ENCODE assay signal across 8 cellular contexts in genomic region chr15:23303654-23304053, GRCh38. TPM values are rescaled to one million over a fixed set of nuclear protein-coding genes. Genes with fewer than 3 reads are reported as not detected.
DNase-seq lines count a peak whose midpoint lies in the region; ATAC-seq, FAIRE-seq and TF ChIP-seq lines count a peak whose summit lies in the region.
"Not testable (repeated sequence)": the region's sequence is repeated elsewhere in the genome, so short reads cannot be mapped to it uniquely, and the experiment has no call there.

No MANE protein-coding gene starts in this region.

- not testable (repeated sequence) for TF ChIP-seq POLR2A in endothelial cell of umbilical vein (IDR thresholded peaks at IDR 0.05; ENCODE audit: low read depth, low read length)
- TF ChIP-seq POLR2A in upper lobe of left lung (IDR thresholded peaks at IDR 0.05), result peak in 1 of 4 donors; percentile 36

- not testable (repeated sequence) for BruUV-seq in endothelial cell of umbilical vein (replicated peaks; lab: Mats Ljungman, UMichigan)

- H4K20me1 ChIP-seq in endothelial cell of umbilical vein (replicated peaks; ENCODE audit: control insufficient read depth, extremely low read depth, insufficient read depth, low read length), result not testable (repeated sequence)

- not testable (repeated sequence) for TF ChIP-seq EP300 in upper lobe of left lung (IDR thresholded peaks at IDR 0.05)

- DNase-seq in G401 (ENCODE audit: low spot score) (peak; percentile 10), T-cell (peak in 19 of 34 experiments; percentile 0 to 35 (median 10)), endothelial cell of umbilical vein (ENCODE audit: low read depth, low spot score) (peak; percentile 27), islet precursor cell (peak; percentile 53), progenitor cell of endocrine pancreas (ENCODE audit: low spot score, unreplicated experiment) (peak; percentile 18), upper lobe of left lung (peak; percentile 48 to 90)
- DNase-seq in activated naive CD4-positive, alpha-beta T cell treated with anti-CD3 and anti-CD28 coated beads, Interleukin-2, amount 10 ng/mL, durations not matched to agents 7 days and 5 days, result peak; percentile 54

- H3K4me2 ChIP-seq in endothelial cell of umbilical vein (ENCODE audit: insufficient read depth, low read length), result peak overlapping the region; percentile 64

- FAIRE-seq in endothelial cell of umbilical vein (lab: Jason Lieb, UNC), result not testable (repeated sequence)

- WGBS in upper lobe of left lung, 2 donors, result 0% methylated on average over 4 of the region's 55 CpGs; no CpG with 5 or more reads in 1 of the 2 donors

- H3K4me3 ChIP-seq in endothelial cell of umbilical vein (replicated peaks in 1 of 3; ENCODE audit: insufficient read depth in 1 of 3, low read depth in 1 of 3, low read length in 3 of 3) (peak overlapping the region in 2 of 3 experiments; percentile 28), upper lobe of left lung (peak overlapping the region in 3 of 4 donors; percentile 54 to 55 (median 55))

- not testable (repeated sequence) for H3K27me3 ChIP-seq in endothelial cell of umbilical vein (ENCODE audit: control insufficient read depth in 2 of 2, insufficient read depth in 2 of 2, low read length in 2 of 2); upper lobe of left lung

- H3K9me3 Mint-ChIP-seq in T-cell; activated naive CD4-positive, alpha-beta T cell treated with anti-CD3 and anti-CD28 coated beads, Interleukin-2, amount 10 ng/mL, durations not matched to agents 7 days and 5 days: not testable (repeated sequence)
- H3K9me3 Mint-ChIP-seq in progenitor cell of endocrine pancreas (ENCODE audit: low read depth), result peaks cover 10% of the 10 kb centered on the region

- not testable (repeated sequence) for H3K9me3 ChIP-seq in endothelial cell of umbilical vein (replicated peaks; ENCODE audit: control insufficient read depth, insufficient read depth, low read length); upper lobe of left lung

- not testable (repeated sequence) for H3K4me1 ChIP-seq in endothelial cell of umbilical vein (ENCODE audit: control insufficient read depth, extremely low read depth, insufficient read depth, low read length)
- peaks cover 7 to 17% (median 10%) of the 10 kb centered on the region in 4 donors for H3K4me1 ChIP-seq in upper lobe of left lung

- not testable (repeated sequence) for H2AFZ ChIP-seq in endothelial cell of umbilical vein (ENCODE audit: low read depth, low read length)

- H3K4me3 Mint-ChIP-seq in T-cell (peak overlapping the region; percentile 89 to 91 (median 91)), progenitor cell of endocrine pancreas (ENCODE audit: low read depth) (peak overlapping the region; percentile 82)
- peak overlapping the region; percentile 89 for H3K4me3 Mint-ChIP-seq in activated naive CD4-positive, alpha-beta T cell treated with anti-CD3 and anti-CD28 coated beads, Interleukin-2, amount 10 ng/mL, durations not matched to agents 7 days and 5 days

- peaks cover 18% of the 10 kb centered on the region for H3K36me3 Mint-ChIP-seq in T-cell
- peaks cover 11% of the 10 kb centered on the region for H3K36me3 Mint-ChIP-seq in activated naive CD4-positive, alpha-beta T cell treated with anti-CD3 and anti-CD28 coated beads, Interleukin-2, amount 10 ng/mL, durations not matched to agents 7 days and 5 days
- H3K36me3 Mint-ChIP-seq in progenitor cell of endocrine pancreas (ENCODE audit: insufficient read depth), result not testable (repeated sequence)

- H3K9me1 ChIP-seq in endothelial cell of umbilical vein (replicated peaks; ENCODE audit: control insufficient read depth, extremely low read depth, insufficient read depth, low read length), result not testable (repeated sequence)

- H3K9ac ChIP-seq in endothelial cell of umbilical vein (replicated peaks; ENCODE audit: extremely low read depth, insufficient read depth, low read length), result peak overlapping the region; percentile 31

- H3K36me3 ChIP-seq in endothelial cell of umbilical vein (ENCODE audit: control insufficient read depth in 2 of 2, extremely low read depth in 1 of 2, insufficient read depth in 2 of 2, low read length in 2 of 2); upper lobe of left lung: not testable (repeated sequence)

- POLR2A ChIA-PET in T-cell (lab: Charles Lee); endothelial cell of umbilical vein (lab: Charles Lee): not testable (repeated sequence)

- TF ChIP-seq CTCF in endothelial cell of umbilical vein (IDR thresholded peaks at IDR 0.05; ENCODE audit: extremely low read depth in 1 of 2, insufficient read depth in 1 of 2, low read depth in 1 of 2, low read length in 2 of 2); progenitor cell of endocrine pancreas (IDR thresholded peaks at IDR 0.05; ENCODE audit: unreplicated experiment); upper lobe of left lung (IDR thresholded peaks at IDR 0.05): not testable (repeated sequence)

- intact Hi-C loops in endothelial cell of umbilical vein (cut with micrococcal nuclease), result not testable (repeated sequence)

- dilution Hi-C loops in endothelial cell of umbilical vein (cut with MboI; ENCODE audit: extremely low pct_ligation_motif_present, low sequenced_read_pairs), result not testable (repeated sequence)

- in situ Hi-C loops in G401 (cut with HindIII; ENCODE audit: low sequenced_read_pairs), result not testable (repeated sequence)

- not testable (repeated sequence) for H3K27me3 Mint-ChIP-seq in T-cell; activated naive CD4-positive, alpha-beta T cell treated with anti-CD3 and anti-CD28 coated beads, Interleukin-2, amount 10 ng/mL, durations not matched to agents 7 days and 5 days; progenitor cell of endocrine pancreas

- H3K27ac ChIP-seq in endothelial cell of umbilical vein (ENCODE audit: insufficient read depth, low read depth, low read length), result not testable (repeated sequence)
- H3K27ac ChIP-seq in upper lobe of left lung, result peak overlapping the region in 3 of 4 donors; percentile 34 to 40 (median 39)

- peak; percentile 27 for ATAC-seq in HG03280 (IDR thresholded peaks at IDR 0.05; ENCODE audit: unreplicated experiment)
- ATAC-seq in T-cell (replicated peaks in 1 of 4); upper lobe of left lung (ENCODE audit: low FRiP score in 2 of 2): not testable (repeated sequence)

- H3K79me2 ChIP-seq in endothelial cell of umbilical vein (ENCODE audit: control insufficient read depth, insufficient read depth, low read length), result peaks cover 21% of the 10 kb centered on the region

- peaks cover 33 to 41% (median 39%) of the 10 kb centered on the region in 3 donors for H3K4me1 Mint-ChIP-seq in T-cell
- peaks cover 17% of the 10 kb centered on the region for H3K4me1 Mint-ChIP-seq in activated naive CD4-positive, alpha-beta T cell treated with anti-CD3 and anti-CD28 coated beads, Interleukin-2, amount 10 ng/mL, durations not matched to agents 7 days and 5 days
- not testable (repeated sequence) for H3K4me1 Mint-ChIP-seq in progenitor cell of endocrine pancreas (ENCODE audit: low read depth)

- H3K27ac Mint-ChIP-seq in T-cell (peak overlapping the region; percentile 81 to 87), progenitor cell of endocrine pancreas (peak overlapping the region; percentile 94)
- H3K27ac Mint-ChIP-seq in activated naive CD4-positive, alpha-beta T cell treated with anti-CD3 and anti-CD28 coated beads, Interleukin-2, amount 10 ng/mL, durations not matched to agents 7 days and 5 days, result peak overlapping the region; percentile 92

- CTCF ChIA-PET in T-cell (lab: Charles Lee); activated naive CD4-positive, alpha-beta T cell treated with anti-CD3 and anti-CD28 coated beads, Interleukin-2, amount 10 ng/mL, durations not matched to agents 7 days and 5 days (lab: Charles Lee); endothelial cell of umbilical vein (lab: Charles Lee): not testable (repeated sequence)

RNA-seq across cellular contexts. Expression of gene GOLGA6L26, which starts 30.3 kb away (rescaled TPM):
- total RNA-seq in G401 (2014; rRNA removed; shearing (Covaris generic)), result not detected in 2 replicates
- total RNA-seq in T-cell (not detected), endothelial cell of umbilical vein (not detected in 2 replicates), progenitor cell of endocrine pancreas (not detected in 2 replicates), upper lobe of left lung (not detected)
- not detected in 2 replicates for polyA plus RNA-seq in endothelial cell of umbilical vein
- polyA plus RNA-seq in endothelial cell of umbilical vein (2011; cell fraction: cytosol; rRNA removed), result not detected in 2 replicates
- not detected in 2 replicates for polyA plus RNA-seq in endothelial cell of umbilical vein (2011; cell fraction: nucleus; rRNA removed)
- polyA plus RNA-seq in endothelial cell of umbilical vein (2012), result not detected in 2 replicates
- not detected in 2 replicates for polyA minus RNA-seq in endothelial cell of umbilical vein
- polyA minus RNA-seq in endothelial cell of umbilical vein (2011; cell fraction: cytosol; rRNA and poly(A)+ RNA removed), result not detected
- not detected in 2 replicates for polyA minus RNA-seq in endothelial cell of umbilical vein (2011; cell fraction: nucleus; rRNA and poly(A)+ RNA removed)

RNA-seq across cellular contexts. Expression of gene GOLGA8S, which starts 50.9 kb away (rescaled TPM):
- not detected in 2 replicates for total RNA-seq in G401 (2014; rRNA removed; shearing (Covaris generic))
- total RNA-seq in T-cell (under 1 TPM; 0.30 to 0.60 (median 0.32) TPM), endothelial cell of umbilical vein (0.42 and 0.55 TPM in 2 replicates), progenitor cell of endocrine pancreas (0.81 and 0.84 TPM in 2 replicates), upper lobe of left lung (under 1 TPM in 3 of 6 donors, not detected in 3; 0.17 to 0.34 (median 0.33) TPM)
- 0.02 and 0.04 TPM in 2 replicates for polyA plus RNA-seq in endothelial cell of umbilical vein
- polyA plus RNA-seq in endothelial cell of umbilical vein (2011; cell fraction: cytosol; rRNA removed), result not detected in 2 replicates
- polyA plus RNA-seq in endothelial cell of umbilical vein (2011; cell fraction: nucleus; rRNA removed), result 0.32 and 0.33 TPM in 2 replicates
- polyA plus RNA-seq in endothelial cell of umbilical vein (2012), result 0.10 and 0.11 TPM in 2 replicates
- polyA minus RNA-seq in endothelial cell of umbilical vein, result not detected in 2 replicates
- polyA minus RNA-seq in endothelial cell of umbilical vein (2011; cell fraction: cytosol; rRNA and poly(A)+ RNA removed), result not detected
- 0.34 TPM in 1 of 2 replicates, not detected in the other for polyA minus RNA-seq in endothelial cell of umbilical vein (2011; cell fraction: nucleus; rRNA and poly(A)+ RNA removed)

Comparison
In these comparisons a context has a peak if more than half of its experiments do, and no peak if none do; other contexts are left out.
1. DNase-seq: peak in every context shown above with its lines; median percentile 69 in upper lobe of left lung; 54 in activated naive CD4-positive, alpha-beta T cell treated with anti-CD3 and anti-CD28 coated beads, Interleukin-2, amount 10 ng/mL, durations not matched to agents 7 days and 5 days; 53 in islet precursor cell; 27 in endothelial cell of umbilical vein; 18 in progenitor cell of endocrine pancreas; 10 in G401; 10 in T-cell.